8 cellular contexts compared by ENCODE assay signal in genomic region chr10:11113156-11113555, GRCh38.
DNase-seq lines count a peak whose midpoint lies in the region; ATAC-seq, FAIRE-seq and TF ChIP-seq lines count a peak whose summit lies in the region.

No MANE protein-coding gene starts in this region.

- TF ChIP-seq EP300 in gastroesophageal sphincter (IDR thresholded peaks at IDR 0.05): no peak

- no peak for FAIRE-seq in D721Med (lab: Jason Lieb, UNC)

- no peak overlapping the region for H2AFZ ChIP-seq in osteoblast (ENCODE audit: low read length)

- TF ChIP-seq CTCF in D721Med (IDR thresholded peaks at IDR 0.05; ENCODE audit: insufficient read depth, missing control alignments) (peak; percentile 15), gastroesophageal sphincter (IDR thresholded peaks at IDR 0.05) (peak; percentile 26 to 45 (median 32)), osteoblast (IDR thresholded peaks at IDR 0.05; ENCODE audit: extremely low read depth, low read depth, low read length) (no peak)

- H3K4me1 ChIP-seq in gastroesophageal sphincter (peaks cover 0 to 17% (median 0%) of the 10 kb centered on the region in 3 donors), osteoblast (ENCODE audit: insufficient read depth, low read length) (no peaks in the 10 kb centered on the region)

- H3K9me3 ChIP-seq in gastroesophageal sphincter (peaks cover 0 to 7% (median 0%) of the 10 kb centered on the region in 3 donors), osteoblast (ENCODE audit: low read depth, low read length) (no peaks in the 10 kb centered on the region)

- H3K27me3 ChIP-seq in gastroesophageal sphincter: no peaks in the 10 kb centered on the region
- H3K27me3 ChIP-seq in osteoblast (ENCODE audit: insufficient read depth, low read length): no peaks in the 10 kb centered on the region

- H3K36me3 ChIP-seq in gastroesophageal sphincter (no peaks in the 10 kb centered on the region), osteoblast (ENCODE audit: insufficient read depth, low read length) (no peaks in the 10 kb centered on the region)

- no peak for TF ChIP-seq POLR2A in gastroesophageal sphincter (IDR thresholded peaks at IDR 0.05)

- H3K79me2 ChIP-seq in osteoblast (ENCODE audit: insufficient read depth, low read length): no peaks in the 10 kb centered on the region

- 76 to 84% methylated on average over 4 of the region's 4 CpGs for WGBS in gastroesophageal sphincter (ENCODE audit: low coverage in 1 of 2), 2 donors

- H3K27ac ChIP-seq in gastroesophageal sphincter (no peak overlapping the region), osteoblast (ENCODE audit: low read depth, low read length) (no peak overlapping the region)

- ATAC-seq in gastroesophageal sphincter: no peak
- ATAC-seq in GM19455 (IDR thresholded peaks at IDR 0.05; ENCODE audit: unreplicated experiment): no peak

- no peaks in the 10 kb centered on the region for H4K20me1 ChIP-seq in osteoblast (ENCODE audit: insufficient read depth, low read length)

- no peak overlapping the region for H3K4me2 ChIP-seq in osteoblast (ENCODE audit: insufficient read depth, low read length)

- no peak for DNase-seq in D721Med (ENCODE audit: insufficient read length, low spot score)
- DNase-seq in GM19238 (ENCODE audit: insufficient read length, low spot score): peak; percentile 19
- DNase-seq in NAMALWA (ENCODE audit: low spot score): peak; percentile 50
- DNase-seq in osteoblast (ENCODE audit: insufficient read length, low spot score, missing footprints): no peak
- no peak for DNase-seq in midbrain (lab: John Stamatoyannopoulos, UW)
- no peak for DNase-seq in HuH-7 (ENCODE audit: low spot score)

- no peak overlapping the region for H3K4me3 ChIP-seq in gastroesophageal sphincter
- no peak overlapping the region for H3K4me3 ChIP-seq in osteoblast (ENCODE audit: insufficient read depth, low read length)

Comparison
In these comparisons a context has a peak if more than half of its experiments do, and no peak if none do; other contexts are left out.
1. DNase-seq: peak in GM19238 (single experiment) and NAMALWA (single experiment); none in D721Med (single experiment), osteoblast (single experiment), midbrain (single experiment) and HuH-7 (single experiment).